ENCODE assay signal across 11 cellular contexts in genomic region chr3:72375237-72376154, GRCh38.
DNase-seq lines count a peak whose midpoint lies in the region; ATAC-seq and TF ChIP-seq lines count a peak whose summit lies in the region.
"Had no signal": no experiment of that assay in that cellular context is flagged by ENCODE, and none has a peak within 500 bp of the region (broad histone marks: within the 10 kb centered on the region; RNA-seq: fewer than 3 reads in every experiment).

No MANE protein-coding gene starts in this region.

- TF ChIP-seq CTCF in Panc1 (IDR thresholded peaks at IDR 0.05): no peak

- H3K27me3 ChIP-seq in Panc1 (ENCODE audit: control insufficient read depth, insufficient read depth, low read length): no peaks in the 10 kb centered on the region
- H3K27me3 ChIP-seq: suprapubic skin had no signal

- no peaks in the 10 kb centered on the region for H3K9me3 Mint-ChIP-seq in activated CD8-positive, alpha-beta memory T cell treated with anti-CD3 and anti-CD28 coated beads, Interleukin-2, amount 10 ng/mL, durations not matched to agents 7 days and 5 days (ENCODE audit: low read depth)
- no peaks in the 10 kb centered on the region for H3K9me3 Mint-ChIP-seq in stimulated activated naive CD8-positive, alpha-beta T cell treated with anti-CD3 and anti-CD28 coated beads, Interleukin-15, amount 100 ng/mL, for 72 hours

- H3K4me1 Mint-ChIP-seq in activated CD8-positive, alpha-beta memory T cell treated with anti-CD3 and anti-CD28 coated beads, Interleukin-2, amount 10 ng/mL, durations not matched to agents 7 days and 5 days: peaks cover 52% of the 10 kb centered on the region
- H3K4me1 Mint-ChIP-seq in stimulated activated naive CD8-positive, alpha-beta T cell treated with anti-CD3 and anti-CD28 coated beads, Interleukin-15, amount 100 ng/mL, for 72 hours: peaks cover 78% of the 10 kb centered on the region

- H3K4me1 ChIP-seq in Panc1 (ENCODE audit: control insufficient read depth, insufficient read depth, low read length): no peaks in the 10 kb centered on the region

- no peak for DNase-seq in activated CD8-positive, alpha-beta memory T cell treated with anti-CD3 and anti-CD28 coated beads, Interleukin-2, amount 10 ng/mL, durations not matched to agents 7 days and 5 days
- DNase-seq in activated CD8-positive, alpha-beta memory T cell treated with anti-CD3 and anti-CD28 coated beads for 24 hours: no peak
- no peak for DNase-seq in Panc1 (ENCODE audit: low read depth, low spot score)
- peak; percentile 11 for DNase-seq in dermis blood vessel endothelial cell
- DNase-seq in stimulated activated naive CD8-positive, alpha-beta T cell treated with anti-CD3 and anti-CD28 coated beads, Interleukin-15, amount 100 ng/mL, for 72 hours: peak; percentile 39 to 54
- no peak for DNase-seq in NCI-H526 (lab: John Stamatoyannopoulos, UW)
- DNase-seq in NCI-H146 treated with DMSO at 0.1 percent for 48 hours (lab: John Stamatoyannopoulos, UW; ENCODE audit: unreplicated experiment): no peak
- DNase-seq: SW 1271 had no signal

- no peak overlapping the region for H3K4me3 ChIP-seq in Panc1 (ENCODE audit: low read depth in 2 of 2, low read length in 2 of 2)
- H3K4me3 ChIP-seq: suprapubic skin had no signal

- intact Hi-C loops in Panc1 (cut with micrococcal nuclease; ENCODE audit: unreplicated experiment): no loop called here

- H3K9me3 ChIP-seq in Panc1 (ENCODE audit: control insufficient read depth, insufficient read depth, low read depth, low read length): no peaks in the 10 kb centered on the region
- H3K9me3 ChIP-seq: suprapubic skin had no signal

- POLR2A ChIA-PET in Panc1 (lab: Charles Lee): no interaction called here

- TSS peak; percentile 57 for BruUV-seq in Panc1 (replicated peaks; lab: Mats Ljungman, UMichigan)

- ATAC-seq in activated CD8-positive, alpha-beta memory T cell treated with anti-CD3 and anti-CD28 coated beads, Interleukin-2, amount 10 ng/mL, durations not matched to agents 7 days and 5 days: peak; percentile 57
- ATAC-seq in Panc1 (no peak), HG02623 (IDR thresholded peaks at IDR 0.05; ENCODE audit: unreplicated experiment) (no peak)
- peak; percentile 90 for ATAC-seq in stimulated activated naive CD8-positive, alpha-beta T cell treated with anti-CD3 and anti-CD28 coated beads, Interleukin-15, amount 100 ng/mL, for 72 hours

- H3K27ac Mint-ChIP-seq in activated CD8-positive, alpha-beta memory T cell treated with anti-CD3 and anti-CD28 coated beads, Interleukin-2, amount 10 ng/mL, durations not matched to agents 7 days and 5 days: peak overlapping the region; percentile 35
- peak overlapping the region; percentile 36 to 94 for H3K27ac Mint-ChIP-seq in stimulated activated naive CD8-positive, alpha-beta T cell treated with anti-CD3 and anti-CD28 coated beads, Interleukin-15, amount 100 ng/mL, for 72 hours

- in situ Hi-C loops in Panc1 (cut with HindIII; ENCODE audit: low pct_unique_long_range_greater_than_20kb, low sequenced_read_pairs): no loop called here

- peaks cover 24% of the 10 kb centered on the region for H3K36me3 Mint-ChIP-seq in activated CD8-positive, alpha-beta memory T cell treated with anti-CD3 and anti-CD28 coated beads, Interleukin-2, amount 10 ng/mL, durations not matched to agents 7 days and 5 days

- CTCF ChIA-PET in activated CD8-positive, alpha-beta memory T cell treated with anti-CD3 and anti-CD28 coated beads, Interleukin-2, amount 10 ng/mL, durations not matched to agents 7 days and 5 days (lab: Charles Lee): interaction anchor here (1.2 kb wide), 1 partner anchor 10 kb away, joined by 3 read pairs; no protein-coding TSS in a partner anchor
- CTCF ChIA-PET in Panc1 (lab: Charles Lee): no interaction called here

- H3K27ac ChIP-seq in Panc1 (ENCODE audit: low read length): no peak overlapping the region
- H3K27ac ChIP-seq: KMS-11, suprapubic skin had no signal

- no peak overlapping the region for H3K4me3 Mint-ChIP-seq in activated CD8-positive, alpha-beta memory T cell treated with anti-CD3 and anti-CD28 coated beads, Interleukin-2, amount 10 ng/mL, durations not matched to agents 7 days and 5 days
- peak overlapping the region; percentile 57 to 70 for H3K4me3 Mint-ChIP-seq in stimulated activated naive CD8-positive, alpha-beta T cell treated with anti-CD3 and anti-CD28 coated beads, Interleukin-15, amount 100 ng/mL, for 72 hours

- no peaks in the 10 kb centered on the region for H3K27me3 Mint-ChIP-seq in activated CD8-positive, alpha-beta memory T cell treated with anti-CD3 and anti-CD28 coated beads, Interleukin-2, amount 10 ng/mL, durations not matched to agents 7 days and 5 days
- no peaks in the 10 kb centered on the region for H3K27me3 Mint-ChIP-seq in stimulated activated naive CD8-positive, alpha-beta T cell treated with anti-CD3 and anti-CD28 coated beads, Interleukin-15, amount 100 ng/mL, for 72 hours

- H3K36me3 ChIP-seq in Panc1 (ENCODE audit: control insufficient read depth, insufficient read depth, low read length): no peaks in the 10 kb centered on the region

Comparison
In these comparisons a context has a peak if more than half of its experiments do, and no peak if none do; other contexts are left out.
1. ATAC-seq: peak in activated CD8-positive, alpha-beta memory T cell treated with anti-CD3 and anti-CD28 coated beads, Interleukin-2, amount 10 ng/mL, durations not matched to agents 7 days and 5 days (single experiment) and stimulated activated naive CD8-positive, alpha-beta T cell treated with anti-CD3 and anti-CD28 coated beads, Interleukin-15, amount 100 ng/mL, for 72 hours (single experiment); none in Panc1 (single experiment) and HG02623 (single experiment).
2. DNase-seq: peak in dermis blood vessel endothelial cell (single experiment) and stimulated activated naive CD8-positive, alpha-beta T cell treated with anti-CD3 and anti-CD28 coated beads, Interleukin-15, amount 100 ng/mL, for 72 hours (2 of 2); none in activated CD8-positive, alpha-beta memory T cell treated with anti-CD3 and anti-CD28 coated beads, Interleukin-2, amount 10 ng/mL, durations not matched to agents 7 days and 5 days (single experiment), activated CD8-positive, alpha-beta memory T cell treated with anti-CD3 and anti-CD28 coated beads for 24 hours (single experiment), Panc1 (single experiment), NCI-H526 (0 of 2) and NCI-H146 treated with DMSO at 0.1 percent for 48 hours (single experiment).